ENCODE assay signal across 1 cellular context in the genomic region with DNA sequence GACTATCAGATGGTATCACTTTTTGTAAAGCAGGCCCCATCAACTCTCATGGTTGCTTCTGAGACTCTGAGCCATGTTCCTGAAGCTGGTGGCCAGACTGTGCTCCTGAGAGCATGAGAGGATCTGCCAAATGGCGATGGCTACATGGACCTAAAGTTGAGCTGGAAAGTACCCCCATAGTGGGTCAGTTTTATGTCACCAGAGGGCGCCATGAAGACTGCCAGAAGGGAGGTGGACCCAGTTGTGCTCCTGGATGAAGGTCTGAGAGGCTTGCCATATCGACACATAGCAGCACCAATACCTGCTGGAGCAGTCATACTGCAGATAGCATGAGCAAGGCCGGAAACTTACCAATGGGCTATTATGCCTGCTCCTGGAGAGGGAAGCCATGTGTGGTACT.
TF ChIP-seq lines count a peak whose summit lies in the region.

No MANE protein-coding gene starts in this region.

TF ChIP-seq in GM23338, 12 proteins besides CTCF, POLR2A, EP300 and RAD21 (continued from another document):
- TF ChIP-seq, protein P1, sequence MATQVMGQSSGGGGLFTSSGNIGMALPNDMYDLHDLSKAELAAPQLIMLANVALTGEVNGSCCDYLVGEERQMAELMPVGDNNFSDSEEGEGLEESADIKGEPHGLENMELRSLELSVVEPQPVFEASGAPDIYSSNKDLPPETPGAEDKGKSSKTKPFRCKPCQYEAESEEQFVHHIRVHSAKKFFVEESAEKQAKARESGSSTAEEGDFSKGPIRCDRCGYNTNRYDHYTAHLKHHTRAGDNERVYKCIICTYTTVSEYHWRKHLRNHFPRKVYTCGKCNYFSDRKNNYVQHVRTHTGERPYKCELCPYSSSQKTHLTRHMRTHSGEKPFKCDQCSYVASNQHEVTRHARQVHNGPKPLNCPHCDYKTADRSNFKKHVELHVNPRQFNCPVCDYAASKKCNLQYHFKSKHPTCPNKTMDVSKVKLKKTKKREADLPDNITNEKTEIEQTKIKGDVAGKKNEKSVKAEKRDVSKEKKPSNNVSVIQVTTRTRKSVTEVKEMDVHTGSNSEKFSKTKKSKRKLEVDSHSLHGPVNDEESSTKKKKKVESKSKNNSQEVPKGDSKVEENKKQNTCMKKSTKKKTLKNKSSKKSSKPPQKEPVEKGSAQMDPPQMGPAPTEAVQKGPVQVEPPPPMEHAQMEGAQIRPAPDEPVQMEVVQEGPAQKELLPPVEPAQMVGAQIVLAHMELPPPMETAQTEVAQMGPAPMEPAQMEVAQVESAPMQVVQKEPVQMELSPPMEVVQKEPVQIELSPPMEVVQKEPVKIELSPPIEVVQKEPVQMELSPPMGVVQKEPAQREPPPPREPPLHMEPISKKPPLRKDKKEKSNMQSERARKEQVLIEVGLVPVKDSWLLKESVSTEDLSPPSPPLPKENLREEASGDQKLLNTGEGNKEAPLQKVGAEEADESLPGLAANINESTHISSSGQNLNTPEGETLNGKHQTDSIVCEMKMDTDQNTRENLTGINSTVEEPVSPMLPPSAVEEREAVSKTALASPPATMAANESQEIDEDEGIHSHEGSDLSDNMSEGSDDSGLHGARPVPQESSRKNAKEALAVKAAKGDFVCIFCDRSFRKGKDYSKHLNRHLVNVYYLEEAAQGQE (IDR thresholded peaks at IDR 0.05; ENCODE audit: unreplicated experiment): no peak
- TF ChIP-seq, protein P2, sequence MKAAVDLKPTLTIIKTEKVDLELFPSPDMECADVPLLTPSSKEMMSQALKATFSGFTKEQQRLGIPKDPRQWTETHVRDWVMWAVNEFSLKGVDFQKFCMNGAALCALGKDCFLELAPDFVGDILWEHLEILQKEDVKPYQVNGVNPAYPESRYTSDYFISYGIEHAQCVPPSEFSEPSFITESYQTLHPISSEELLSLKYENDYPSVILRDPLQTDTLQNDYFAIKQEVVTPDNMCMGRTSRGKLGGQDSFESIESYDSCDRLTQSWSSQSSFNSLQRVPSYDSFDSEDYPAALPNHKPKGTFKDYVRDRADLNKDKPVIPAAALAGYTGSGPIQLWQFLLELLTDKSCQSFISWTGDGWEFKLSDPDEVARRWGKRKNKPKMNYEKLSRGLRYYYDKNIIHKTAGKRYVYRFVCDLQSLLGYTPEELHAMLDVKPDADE (IDR thresholded peaks at IDR 0.05): no peak
- TF ChIP-seq POLR2AphosphoS5 (IDR thresholded peaks at IDR 0.05; ENCODE audit: low read depth) (no peak), ZNF331 (CRISPR knock-in tag; IDR thresholded peaks at IDR 0.05; ENCODE audit: low read depth) (no peak)
- TF ChIP-seq, protein P3, sequence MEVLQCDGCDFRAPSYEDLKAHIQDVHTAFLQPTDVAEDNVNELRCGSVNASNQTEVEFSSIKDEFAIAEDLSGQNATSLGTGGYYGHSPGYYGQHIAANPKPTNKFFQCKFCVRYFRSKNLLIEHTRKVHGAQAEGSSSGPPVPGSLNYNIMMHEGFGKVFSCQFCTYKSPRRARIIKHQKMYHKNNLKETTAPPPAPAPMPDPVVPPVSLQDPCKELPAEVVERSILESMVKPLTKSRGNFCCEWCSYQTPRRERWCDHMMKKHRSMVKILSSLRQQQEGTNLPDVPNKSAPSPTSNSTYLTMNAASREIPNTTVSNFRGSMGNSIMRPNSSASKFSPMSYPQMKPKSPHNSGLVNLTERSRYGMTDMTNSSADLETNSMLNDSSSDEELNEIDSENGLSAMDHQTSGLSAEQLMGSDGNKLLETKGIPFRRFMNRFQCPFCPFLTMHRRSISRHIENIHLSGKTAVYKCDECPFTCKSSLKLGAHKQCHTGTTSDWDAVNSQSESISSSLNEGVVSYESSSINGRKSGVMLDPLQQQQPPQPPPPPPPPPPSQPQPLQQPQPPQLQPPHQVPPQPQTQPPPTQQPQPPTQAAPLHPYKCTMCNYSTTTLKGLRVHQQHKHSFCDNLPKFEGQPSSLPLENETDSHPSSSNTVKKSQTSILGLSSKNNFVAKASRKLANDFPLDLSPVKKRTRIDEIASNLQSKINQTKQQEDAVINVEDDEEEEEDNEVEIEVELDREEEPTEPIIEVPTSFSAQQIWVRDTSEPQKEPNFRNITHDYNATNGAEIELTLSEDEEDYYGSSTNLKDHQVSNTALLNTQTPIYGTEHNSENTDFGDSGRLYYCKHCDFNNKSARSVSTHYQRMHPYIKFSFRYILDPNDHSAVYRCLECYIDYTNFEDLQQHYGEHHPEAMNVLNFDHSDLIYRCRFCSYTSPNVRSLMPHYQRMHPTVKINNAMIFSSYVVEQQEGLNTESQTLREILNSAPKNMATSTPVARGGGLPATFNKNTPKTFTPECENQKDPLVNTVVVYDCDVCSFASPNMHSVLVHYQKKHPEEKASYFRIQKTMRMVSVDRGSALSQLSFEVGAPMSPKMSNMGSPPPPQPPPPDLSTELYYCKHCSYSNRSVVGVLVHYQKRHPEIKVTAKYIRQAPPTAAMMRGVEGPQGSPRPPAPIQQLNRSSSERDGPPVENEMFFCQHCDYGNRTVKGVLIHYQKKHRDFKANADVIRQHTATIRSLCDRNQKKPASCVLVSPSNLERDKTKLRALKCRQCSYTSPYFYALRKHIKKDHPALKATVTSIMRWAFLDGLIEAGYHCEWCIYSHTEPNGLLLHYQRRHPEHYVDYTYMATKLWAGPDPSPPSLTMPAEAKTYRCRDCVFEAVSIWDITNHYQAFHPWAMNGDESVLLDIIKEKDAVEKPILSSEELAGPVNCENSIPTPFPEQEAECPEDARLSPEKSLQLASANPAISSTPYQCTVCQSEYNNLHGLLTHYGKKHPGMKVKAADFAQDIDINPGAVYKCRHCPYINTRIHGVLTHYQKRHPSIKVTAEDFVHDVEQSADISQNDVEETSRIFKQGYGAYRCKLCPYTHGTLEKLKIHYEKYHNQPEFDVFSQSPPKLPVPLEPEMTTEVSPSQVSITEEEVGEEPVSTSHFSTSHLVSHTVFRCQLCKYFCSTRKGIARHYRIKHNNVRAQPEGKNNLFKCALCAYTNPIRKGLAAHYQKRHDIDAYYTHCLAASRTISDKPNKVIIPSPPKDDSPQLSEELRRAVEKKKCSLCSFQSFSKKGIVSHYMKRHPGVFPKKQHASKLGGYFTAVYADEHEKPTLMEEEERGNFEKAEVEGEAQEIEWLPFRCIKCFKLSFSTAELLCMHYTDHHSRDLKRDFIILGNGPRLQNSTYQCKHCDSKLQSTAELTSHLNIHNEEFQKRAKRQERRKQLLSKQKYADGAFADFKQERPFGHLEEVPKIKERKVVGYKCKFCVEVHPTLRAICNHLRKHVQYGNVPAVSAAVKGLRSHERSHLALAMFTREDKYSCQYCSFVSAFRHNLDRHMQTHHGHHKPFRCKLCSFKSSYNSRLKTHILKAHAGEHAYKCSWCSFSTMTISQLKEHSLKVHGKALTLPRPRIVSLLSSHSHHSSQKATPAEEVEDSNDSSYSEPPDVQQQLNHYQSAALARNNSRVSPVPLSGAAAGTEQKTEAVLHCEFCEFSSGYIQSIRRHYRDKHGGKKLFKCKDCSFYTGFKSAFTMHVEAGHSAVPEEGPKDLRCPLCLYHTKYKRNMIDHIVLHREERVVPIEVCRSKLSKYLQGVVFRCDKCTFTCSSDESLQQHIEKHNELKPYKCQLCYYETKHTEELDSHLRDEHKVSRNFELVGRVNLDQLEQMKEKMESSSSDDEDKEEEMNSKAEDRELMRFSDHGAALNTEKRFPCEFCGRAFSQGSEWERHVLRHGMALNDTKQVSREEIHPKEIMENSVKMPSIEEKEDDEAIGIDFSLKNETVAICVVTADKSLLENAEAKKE (CRISPR knock-in tag; IDR thresholded peaks at IDR 0.05): no peak
